1 cellular context compared by ENCODE assay signal in the genomic region with DNA sequence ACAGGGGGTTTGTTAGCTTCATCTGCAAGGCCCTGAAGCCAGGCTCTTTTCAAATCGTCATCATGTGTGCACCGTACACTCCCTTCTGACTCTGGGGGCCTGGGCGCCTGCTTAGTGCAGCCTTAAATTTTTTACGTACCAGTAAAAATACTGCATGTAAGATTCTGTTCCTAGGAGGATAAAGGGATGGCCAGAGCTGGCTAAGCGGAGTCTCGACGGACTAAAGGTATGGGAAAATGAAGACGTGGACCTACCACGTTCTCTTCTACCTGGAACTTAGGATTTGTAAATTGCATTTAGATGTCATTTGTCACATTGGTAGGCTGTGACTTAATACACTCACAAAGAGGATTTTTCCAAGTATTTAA.
TF ChIP-seq lines count a peak whose summit lies in the region.

No MANE protein-coding gene starts in this region.

TF ChIP-seq in liver, 16 proteins besides CTCF, POLR2A, EP300 and RAD21:
- TF ChIP-seq ZBTB33 (IDR thresholded peaks at IDR 0.05) (no peak), SP1 (IDR thresholded peaks at IDR 0.05) (peak; percentile 2)
